In the genomic region with DNA sequence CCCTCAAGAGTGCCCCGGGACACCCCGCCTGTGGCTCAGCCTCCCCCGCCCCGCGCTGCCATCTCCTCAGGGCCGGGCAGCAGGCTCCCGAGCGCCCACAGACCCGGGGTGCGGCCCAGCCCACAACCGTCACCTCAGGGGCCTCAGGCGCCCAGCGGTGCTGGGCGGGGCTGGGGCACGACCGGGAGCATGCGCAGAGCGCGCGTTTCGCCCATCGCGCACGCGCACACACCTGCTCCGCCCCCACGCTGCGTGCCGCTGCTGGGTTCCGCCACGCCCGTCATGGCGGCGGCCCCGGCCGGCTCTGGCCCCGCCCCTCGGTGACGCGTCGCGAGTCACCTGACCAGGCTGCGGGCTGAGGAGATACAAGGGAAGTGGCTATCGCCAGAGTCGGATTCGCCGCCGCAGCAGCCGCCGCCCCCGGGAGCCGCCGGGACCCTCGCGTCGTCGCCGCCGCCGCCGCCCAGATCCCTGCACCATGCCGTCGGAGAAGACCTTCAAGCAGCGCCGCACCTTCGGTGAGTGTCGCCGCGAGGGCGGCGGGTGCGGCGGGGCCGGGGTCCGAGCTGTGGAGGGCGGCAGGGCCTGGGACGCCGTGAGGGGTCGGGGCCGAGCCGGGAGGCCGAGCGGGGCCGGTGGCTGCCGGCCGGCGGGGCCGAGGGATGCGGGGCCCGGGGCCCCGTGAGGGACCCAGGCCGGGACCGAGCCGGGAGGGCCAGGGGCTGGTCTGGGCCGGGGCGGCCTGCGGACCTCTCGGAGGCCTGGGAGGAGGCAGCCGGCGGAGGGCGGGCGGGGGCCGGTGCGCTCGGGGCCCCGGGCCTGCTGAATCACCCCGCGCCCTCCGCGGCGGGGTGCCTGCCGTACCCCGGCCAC, we compare ENCODE assay signal across 1 cellular context.
TF ChIP-seq lines count a peak whose summit lies in the region.

A gene (plus strand): TSS at position 387 of the 873 bp plus-strand sequence. CDS start 92 bp downstream, at position 479.

TF ChIP-seq in K562, 482 proteins besides CTCF, POLR2A, EP300 and RAD21 (continued from another document and continues in another):
- TF ChIP-seq, protein P1, sequence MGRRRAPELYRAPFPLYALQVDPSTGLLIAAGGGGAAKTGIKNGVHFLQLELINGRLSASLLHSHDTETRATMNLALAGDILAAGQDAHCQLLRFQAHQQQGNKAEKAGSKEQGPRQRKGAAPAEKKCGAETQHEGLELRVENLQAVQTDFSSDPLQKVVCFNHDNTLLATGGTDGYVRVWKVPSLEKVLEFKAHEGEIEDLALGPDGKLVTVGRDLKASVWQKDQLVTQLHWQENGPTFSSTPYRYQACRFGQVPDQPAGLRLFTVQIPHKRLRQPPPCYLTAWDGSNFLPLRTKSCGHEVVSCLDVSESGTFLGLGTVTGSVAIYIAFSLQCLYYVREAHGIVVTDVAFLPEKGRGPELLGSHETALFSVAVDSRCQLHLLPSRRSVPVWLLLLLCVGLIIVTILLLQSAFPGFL (CRISPR knock-in tag; IDR thresholded peaks at IDR 0.05), result no peak
- TF ChIP-seq PRPF4 (IDR thresholded peaks at IDR 0.05; ENCODE audit: insufficient read depth, low read depth, low read length, poor library complexity, severe bottlenecking) (peak; percentile 63), TRIM24 (IDR thresholded peaks at IDR 0.05) (no peak), ZZZ3 (IDR thresholded peaks at IDR 0.05) (no peak), FOXM1 (IDR thresholded peaks at IDR 0.05; ENCODE audit: low read depth) (no peak), FOXM1 (CRISPR knock-in tag; IDR thresholded peaks at IDR 0.05; ENCODE audit: low read depth) (0 out of 2 replicates have a peak, but pooled peaks have one; percentile 49), GABPB2 (CRISPR knock-in tag; conservative IDR thresholded peaks at IDR 0.05) (no peak), ZNF146 (CRISPR knock-in tag; IDR thresholded peaks at IDR 0.05; ENCODE audit: unreplicated experiment) (no peak), ZNF57 (CRISPR knock-in tag; IDR thresholded peaks at IDR 0.05) (no peak), DPF2 (IDR thresholded peaks at IDR 0.05) (no peak), SMAD2 (IDR thresholded peaks at IDR 0.05; ENCODE audit: low read depth, low read length) (no peak), ZNF445 (CRISPR knock-in tag; IDR thresholded peaks at IDR 0.05; ENCODE audit: low read depth) (no peak), FUS (optimal IDR thresholded peaks at IDR 0.05; ENCODE audit: low read depth, low read length) (peak; percentile 62), SOX6 (IDR thresholded peaks at IDR 0.05) (peak; percentile 42), ZNF766 (CRISPR knock-in tag; conservative IDR thresholded peaks at IDR 0.05) (peak; percentile 77), HCFC1 (IDR thresholded peaks at IDR 0.05; ENCODE audit: low read depth, low read length) (peak; percentile 97), TSC22D4 (tag; IDR thresholded peaks at IDR 0.05) (no peak), ATF7 (IDR thresholded peaks at IDR 0.05) (peak; percentile 95), HDGF (IDR thresholded peaks at IDR 0.05) (no peak), HMG20A (CRISPR knock-in tag; conservative IDR thresholded peaks at IDR 0.05) (no peak), PML (IDR thresholded peaks at IDR 0.05; ENCODE audit: low read length) (peak; percentile 57; the same call in 1 of the 2 replicates), RFX7 (CRISPR knock-in tag; IDR thresholded peaks at IDR 0.05) (no peak), HMG20B (CRISPR knock-in tag; IDR thresholded peaks at IDR 0.05) (no peak)
- TF ChIP-seq, protein P2, sequence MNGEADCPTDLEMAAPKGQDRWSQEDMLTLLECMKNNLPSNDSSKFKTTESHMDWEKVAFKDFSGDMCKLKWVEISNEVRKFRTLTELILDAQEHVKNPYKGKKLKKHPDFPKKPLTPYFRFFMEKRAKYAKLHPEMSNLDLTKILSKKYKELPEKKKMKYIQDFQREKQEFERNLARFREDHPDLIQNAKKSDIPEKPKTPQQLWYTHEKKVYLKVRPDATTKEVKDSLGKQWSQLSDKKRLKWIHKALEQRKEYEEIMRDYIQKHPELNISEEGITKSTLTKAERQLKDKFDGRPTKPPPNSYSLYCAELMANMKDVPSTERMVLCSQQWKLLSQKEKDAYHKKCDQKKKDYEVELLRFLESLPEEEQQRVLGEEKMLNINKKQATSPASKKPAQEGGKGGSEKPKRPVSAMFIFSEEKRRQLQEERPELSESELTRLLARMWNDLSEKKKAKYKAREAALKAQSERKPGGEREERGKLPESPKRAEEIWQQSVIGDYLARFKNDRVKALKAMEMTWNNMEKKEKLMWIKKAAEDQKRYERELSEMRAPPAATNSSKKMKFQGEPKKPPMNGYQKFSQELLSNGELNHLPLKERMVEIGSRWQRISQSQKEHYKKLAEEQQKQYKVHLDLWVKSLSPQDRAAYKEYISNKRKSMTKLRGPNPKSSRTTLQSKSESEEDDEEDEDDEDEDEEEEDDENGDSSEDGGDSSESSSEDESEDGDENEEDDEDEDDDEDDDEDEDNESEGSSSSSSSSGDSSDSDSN (IDR thresholded peaks at IDR 0.05; ENCODE audit: borderline replicate concordance in 1 of 2, low read depth in 2 of 2, low read length in 2 of 2), result 0 out of 4 replicates have a peak, but pooled peaks of 1 of the 2 experiments have one; percentile 51
- TF ChIP-seq, protein P3, sequence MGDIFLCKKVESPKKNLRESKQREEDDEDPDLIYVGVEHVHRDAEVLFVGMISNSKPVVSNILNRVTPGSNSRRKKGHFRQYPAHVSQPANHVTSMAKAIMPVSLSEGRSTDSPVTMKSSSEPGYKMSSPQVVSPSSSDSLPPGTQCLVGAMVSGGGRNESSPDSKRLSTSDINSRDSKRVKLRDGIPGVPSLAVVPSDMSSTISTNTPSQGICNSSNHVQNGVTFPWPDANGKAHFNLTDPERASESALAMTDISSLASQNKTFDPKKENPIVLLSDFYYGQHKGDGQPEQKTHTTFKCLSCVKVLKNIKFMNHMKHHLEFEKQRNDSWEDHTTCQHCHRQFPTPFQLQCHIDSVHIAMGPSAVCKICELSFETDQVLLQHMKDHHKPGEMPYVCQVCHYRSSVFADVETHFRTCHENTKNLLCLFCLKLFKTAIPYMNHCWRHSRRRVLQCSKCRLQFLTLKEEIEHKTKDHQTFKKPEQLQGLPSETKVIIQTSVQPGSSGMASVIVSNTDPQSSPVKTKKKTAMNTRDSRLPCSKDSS (IDR thresholded peaks at IDR 0.05; ENCODE audit: low read depth, partially characterized antibody), result no peak
- TF ChIP-seq, protein P4, sequence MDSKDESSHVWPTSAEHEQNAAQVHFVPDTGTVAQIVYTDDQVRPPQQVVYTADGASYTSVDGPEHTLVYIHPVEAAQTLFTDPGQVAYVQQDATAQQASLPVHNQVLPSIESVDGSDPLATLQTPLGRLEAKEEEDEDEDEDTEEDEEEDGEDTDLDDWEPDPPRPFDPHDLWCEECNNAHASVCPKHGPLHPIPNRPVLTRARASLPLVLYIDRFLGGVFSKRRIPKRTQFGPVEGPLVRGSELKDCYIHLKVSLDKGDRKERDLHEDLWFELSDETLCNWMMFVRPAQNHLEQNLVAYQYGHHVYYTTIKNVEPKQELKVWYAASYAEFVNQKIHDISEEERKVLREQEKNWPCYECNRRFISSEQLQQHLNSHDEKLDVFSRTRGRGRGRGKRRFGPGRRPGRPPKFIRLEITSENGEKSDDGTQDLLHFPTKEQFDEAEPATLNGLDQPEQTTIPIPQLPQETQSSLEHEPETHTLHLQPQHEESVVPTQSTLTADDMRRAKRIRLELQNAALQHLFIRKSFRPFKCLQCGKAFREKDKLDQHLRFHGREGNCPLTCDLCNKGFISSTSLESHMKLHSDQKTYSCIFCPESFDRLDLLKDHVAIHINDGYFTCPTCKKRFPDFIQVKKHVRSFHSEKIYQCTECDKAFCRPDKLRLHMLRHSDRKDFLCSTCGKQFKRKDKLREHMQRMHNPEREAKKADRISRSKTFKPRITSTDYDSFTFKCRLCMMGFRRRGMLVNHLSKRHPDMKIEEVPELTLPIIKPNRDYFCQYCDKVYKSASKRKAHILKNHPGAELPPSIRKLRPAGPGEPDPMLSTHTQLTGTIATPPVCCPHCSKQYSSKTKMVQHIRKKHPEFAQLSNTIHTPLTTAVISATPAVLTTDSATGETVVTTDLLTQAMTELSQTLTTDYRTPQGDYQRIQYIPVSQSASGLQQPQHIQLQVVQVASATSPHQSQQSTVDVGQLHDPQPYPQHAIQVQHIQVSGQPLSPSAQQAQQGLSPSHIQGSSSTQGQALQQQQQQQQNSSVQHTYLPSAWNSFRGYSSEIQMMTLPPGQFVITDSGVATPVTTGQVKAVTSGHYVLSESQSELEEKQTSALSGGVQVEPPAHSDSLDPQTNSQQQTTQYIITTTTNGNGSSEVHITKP (IDR thresholded peaks at IDR 0.05; ENCODE audit: partially characterized antibody), result peak; percentile 70
- TF ChIP-seq, protein P5, sequence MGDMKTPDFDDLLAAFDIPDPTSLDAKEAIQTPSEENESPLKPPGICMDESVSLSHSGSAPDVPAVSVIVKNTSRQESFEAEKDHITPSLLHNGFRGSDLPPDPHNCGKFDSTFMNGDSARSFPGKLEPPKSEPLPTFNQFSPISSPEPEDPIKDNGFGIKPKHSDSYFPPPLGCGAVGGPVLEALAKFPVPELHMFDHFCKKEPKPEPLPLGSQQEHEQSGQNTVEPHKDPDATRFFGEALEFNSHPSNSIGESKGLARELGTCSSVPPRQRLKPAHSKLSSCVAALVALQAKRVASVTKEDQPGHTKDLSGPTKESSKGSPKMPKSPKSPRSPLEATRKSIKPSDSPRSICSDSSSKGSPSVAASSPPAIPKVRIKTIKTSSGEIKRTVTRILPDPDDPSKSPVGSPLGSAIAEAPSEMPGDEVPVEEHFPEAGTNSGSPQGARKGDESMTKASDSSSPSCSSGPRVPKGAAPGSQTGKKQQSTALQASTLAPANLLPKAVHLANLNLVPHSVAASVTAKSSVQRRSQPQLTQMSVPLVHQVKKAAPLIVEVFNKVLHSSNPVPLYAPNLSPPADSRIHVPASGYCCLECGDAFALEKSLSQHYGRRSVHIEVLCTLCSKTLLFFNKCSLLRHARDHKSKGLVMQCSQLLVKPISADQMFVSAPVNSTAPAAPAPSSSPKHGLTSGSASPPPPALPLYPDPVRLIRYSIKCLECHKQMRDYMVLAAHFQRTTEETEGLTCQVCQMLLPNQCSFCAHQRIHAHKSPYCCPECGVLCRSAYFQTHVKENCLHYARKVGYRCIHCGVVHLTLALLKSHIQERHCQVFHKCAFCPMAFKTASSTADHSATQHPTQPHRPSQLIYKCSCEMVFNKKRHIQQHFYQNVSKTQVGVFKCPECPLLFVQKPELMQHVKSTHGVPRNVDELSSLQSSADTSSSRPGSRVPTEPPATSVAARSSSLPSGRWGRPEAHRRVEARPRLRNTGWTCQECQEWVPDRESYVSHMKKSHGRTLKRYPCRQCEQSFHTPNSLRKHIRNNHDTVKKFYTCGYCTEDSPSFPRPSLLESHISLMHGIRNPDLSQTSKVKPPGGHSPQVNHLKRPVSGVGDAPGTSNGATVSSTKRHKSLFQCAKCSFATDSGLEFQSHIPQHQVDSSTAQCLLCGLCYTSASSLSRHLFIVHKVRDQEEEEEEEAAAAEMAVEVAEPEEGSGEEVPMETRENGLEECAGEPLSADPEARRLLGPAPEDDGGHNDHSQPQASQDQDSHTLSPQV (IDR thresholded peaks at IDR 0.05), result no peak; the same call in none of the 2 replicates
- TF ChIP-seq, protein P6, sequence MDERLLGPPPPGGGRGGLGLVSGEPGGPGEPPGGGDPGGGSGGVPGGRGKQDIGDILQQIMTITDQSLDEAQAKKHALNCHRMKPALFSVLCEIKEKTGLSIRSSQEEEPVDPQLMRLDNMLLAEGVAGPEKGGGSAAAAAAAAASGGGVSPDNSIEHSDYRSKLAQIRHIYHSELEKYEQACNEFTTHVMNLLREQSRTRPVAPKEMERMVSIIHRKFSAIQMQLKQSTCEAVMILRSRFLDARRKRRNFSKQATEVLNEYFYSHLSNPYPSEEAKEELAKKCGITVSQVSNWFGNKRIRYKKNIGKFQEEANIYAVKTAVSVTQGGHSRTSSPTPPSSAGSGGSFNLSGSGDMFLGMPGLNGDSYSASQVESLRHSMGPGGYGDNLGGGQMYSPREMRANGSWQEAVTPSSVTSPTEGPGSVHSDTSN (CRISPR knock-in tag; IDR thresholded peaks at IDR 0.05; ENCODE audit: low read depth), result no peak
- TF ChIP-seq, protein P6 (tag; conservative IDR thresholded peaks at IDR 0.05; ENCODE audit: low read depth), result no peak
- TF ChIP-seq, protein P7, sequence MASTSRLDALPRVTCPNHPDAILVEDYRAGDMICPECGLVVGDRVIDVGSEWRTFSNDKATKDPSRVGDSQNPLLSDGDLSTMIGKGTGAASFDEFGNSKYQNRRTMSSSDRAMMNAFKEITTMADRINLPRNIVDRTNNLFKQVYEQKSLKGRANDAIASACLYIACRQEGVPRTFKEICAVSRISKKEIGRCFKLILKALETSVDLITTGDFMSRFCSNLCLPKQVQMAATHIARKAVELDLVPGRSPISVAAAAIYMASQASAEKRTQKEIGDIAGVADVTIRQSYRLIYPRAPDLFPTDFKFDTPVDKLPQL (IDR thresholded peaks at IDR 0.05; ENCODE audit: extremely low read depth, insufficient read length), result no peak
- TF ChIP-seq, protein P8, sequence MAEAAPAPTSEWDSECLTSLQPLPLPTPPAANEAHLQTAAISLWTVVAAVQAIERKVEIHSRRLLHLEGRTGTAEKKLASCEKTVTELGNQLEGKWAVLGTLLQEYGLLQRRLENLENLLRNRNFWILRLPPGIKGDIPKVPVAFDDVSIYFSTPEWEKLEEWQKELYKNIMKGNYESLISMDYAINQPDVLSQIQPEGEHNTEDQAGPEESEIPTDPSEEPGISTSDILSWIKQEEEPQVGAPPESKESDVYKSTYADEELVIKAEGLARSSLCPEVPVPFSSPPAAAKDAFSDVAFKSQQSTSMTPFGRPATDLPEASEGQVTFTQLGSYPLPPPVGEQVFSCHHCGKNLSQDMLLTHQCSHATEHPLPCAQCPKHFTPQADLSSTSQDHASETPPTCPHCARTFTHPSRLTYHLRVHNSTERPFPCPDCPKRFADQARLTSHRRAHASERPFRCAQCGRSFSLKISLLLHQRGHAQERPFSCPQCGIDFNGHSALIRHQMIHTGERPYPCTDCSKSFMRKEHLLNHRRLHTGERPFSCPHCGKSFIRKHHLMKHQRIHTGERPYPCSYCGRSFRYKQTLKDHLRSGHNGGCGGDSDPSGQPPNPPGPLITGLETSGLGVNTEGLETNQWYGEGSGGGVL (CRISPR knock-in tag; IDR thresholded peaks at IDR 0.05), result no peak
- TF ChIP-seq, protein P9, sequence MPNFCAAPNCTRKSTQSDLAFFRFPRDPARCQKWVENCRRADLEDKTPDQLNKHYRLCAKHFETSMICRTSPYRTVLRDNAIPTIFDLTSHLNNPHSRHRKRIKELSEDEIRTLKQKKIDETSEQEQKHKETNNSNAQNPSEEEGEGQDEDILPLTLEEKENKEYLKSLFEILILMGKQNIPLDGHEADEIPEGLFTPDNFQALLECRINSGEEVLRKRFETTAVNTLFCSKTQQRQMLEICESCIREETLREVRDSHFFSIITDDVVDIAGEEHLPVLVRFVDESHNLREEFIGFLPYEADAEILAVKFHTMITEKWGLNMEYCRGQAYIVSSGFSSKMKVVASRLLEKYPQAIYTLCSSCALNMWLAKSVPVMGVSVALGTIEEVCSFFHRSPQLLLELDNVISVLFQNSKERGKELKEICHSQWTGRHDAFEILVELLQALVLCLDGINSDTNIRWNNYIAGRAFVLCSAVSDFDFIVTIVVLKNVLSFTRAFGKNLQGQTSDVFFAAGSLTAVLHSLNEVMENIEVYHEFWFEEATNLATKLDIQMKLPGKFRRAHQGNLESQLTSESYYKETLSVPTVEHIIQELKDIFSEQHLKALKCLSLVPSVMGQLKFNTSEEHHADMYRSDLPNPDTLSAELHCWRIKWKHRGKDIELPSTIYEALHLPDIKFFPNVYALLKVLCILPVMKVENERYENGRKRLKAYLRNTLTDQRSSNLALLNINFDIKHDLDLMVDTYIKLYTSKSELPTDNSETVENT (CRISPR knock-in tag; IDR thresholded peaks at IDR 0.05), result peak; percentile 87
